9 cellular contexts compared by ENCODE assay signal in the genomic region with DNA sequence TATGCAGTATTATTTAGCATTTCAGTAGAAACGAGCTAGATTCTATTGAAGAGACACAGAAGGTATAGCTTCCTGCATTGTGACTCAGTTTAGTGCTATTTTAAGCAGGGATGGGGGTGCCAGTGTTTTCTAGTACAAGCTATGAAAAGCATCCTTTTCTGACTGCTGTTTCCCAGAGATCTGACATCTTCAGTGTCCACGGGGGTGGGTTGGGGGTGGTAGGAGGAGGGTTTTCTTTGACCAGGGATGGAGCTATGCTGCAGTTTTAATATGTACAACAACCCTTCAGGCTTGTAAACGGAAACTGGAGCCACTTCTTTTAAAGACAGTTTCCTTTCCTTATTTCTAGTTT. TPM values are rescaled to one million over a fixed set of nuclear protein-coding genes. Genes with fewer than 3 reads are reported as not detected.
A peak's percentile ranks its signal among the peaks of the same experiment; 100 is the strongest.
DNase-seq lines count a peak whose midpoint lies in the region; ATAC-seq and TF ChIP-seq lines count a peak whose summit lies in the region.
"Had no signal": no experiment of that assay in that cellular context is flagged by ENCODE, and none has a peak within 500 bp of the region (broad histone marks: within the 10 kb centered on the region; RNA-seq: fewer than 3 reads in every experiment).

No MANE protein-coding gene starts in this region.

- no peaks in the 10 kb centered on the region for H3K36me3 Mint-ChIP-seq in activated CD4-positive, alpha-beta T cell treated with anti-CD3 and anti-CD28 coated beads, Interleukin-2, amount 10 ng/mL, durations not matched to agents 7 days and 5 days (ENCODE audit: low read depth)

- intact Hi-C loops in ascending aorta (cut with DNase I) (no loop called here), tibial artery (cut with DNase I; ENCODE audit: low total_unique reads) (no loop called here)

- H3K27me3 Mint-ChIP-seq in activated CD4-positive, alpha-beta T cell treated with anti-CD3 and anti-CD28 coated beads, Interleukin-2, amount 10 ng/mL, durations not matched to agents 7 days and 5 days: peaks cover 33% of the 10 kb centered on the region

- H3K4me1 ChIP-seq in ascending aorta: peaks cover 0 to 5% of the 10 kb centered on the region in 2 donors
- H3K4me1 ChIP-seq in tibial artery: peaks cover 0 to 25% (median 5%) of the 10 kb centered on the region in 4 donors

- POLR2A ChIA-PET in activated CD4-positive, alpha-beta T cell treated with anti-CD3 and anti-CD28 coated beads, Interleukin-2, amount 10 ng/mL, durations not matched to agents 7 days and 5 days (lab: Charles Lee): no interaction called here

- H3K9me3 ChIP-seq in ascending aorta: no peaks in the 10 kb centered on the region
- no peaks in the 10 kb centered on the region for H3K9me3 ChIP-seq in tibial artery

- H3K9me3 Mint-ChIP-seq in activated CD4-positive, alpha-beta T cell treated with anti-CD3 and anti-CD28 coated beads, Interleukin-2, amount 10 ng/mL, durations not matched to agents 7 days and 5 days: no peaks in the 10 kb centered on the region

- H3K27me3 ChIP-seq in ascending aorta: no peaks in the 10 kb centered on the region
- no peaks in the 10 kb centered on the region for H3K27me3 ChIP-seq in tibial artery

- no peak overlapping the region for H3K4me3 Mint-ChIP-seq in activated CD4-positive, alpha-beta T cell treated with anti-CD3 and anti-CD28 coated beads, Interleukin-2, amount 10 ng/mL, durations not matched to agents 7 days and 5 days

- peak; percentile 39 for DNase-seq in NOMO-1 treated with DMSO at 0.1 percent for 48 hours (lab: John Stamatoyannopoulos, UW; ENCODE audit: unreplicated experiment)
- no peak for DNase-seq in NOMO-1 treated with dmso at 0.1 percent for 144 hours (lab: John Stamatoyannopoulos, UW; ENCODE audit: unreplicated experiment)
- peak in 1 of 2 donors; percentile 63 for DNase-seq in ascending aorta (ENCODE audit: low spot score in 2 of 2)
- peak; percentile 22 for DNase-seq in left kidney (ENCODE audit: low read depth, low spot score)
- peak in 1 of 2 donors; percentile 27 for DNase-seq in tibial artery
- DNase-seq in T1000 (lab: John Stamatoyannopoulos, UW): no peak
- DNase-seq in activated CD4-positive, alpha-beta T cell treated with anti-CD3 and anti-CD28 coated beads, Interleukin-2, amount 10 ng/mL, durations not matched to agents 7 days and 5 days: no peak
- DNase-seq: NCI-H1092 treated with DMSO at 0.1 percent for 48 hours had no signal

- CTCF ChIA-PET in activated CD4-positive, alpha-beta T cell treated with anti-CD3 and anti-CD28 coated beads, Interleukin-2, amount 10 ng/mL, durations not matched to agents 7 days and 5 days (lab: Charles Lee): no interaction called here

- H3K27ac Mint-ChIP-seq in activated CD4-positive, alpha-beta T cell treated with anti-CD3 and anti-CD28 coated beads, Interleukin-2, amount 10 ng/mL, durations not matched to agents 7 days and 5 days: no peak overlapping the region

- H3K4me1 Mint-ChIP-seq in activated CD4-positive, alpha-beta T cell treated with anti-CD3 and anti-CD28 coated beads, Interleukin-2, amount 10 ng/mL, durations not matched to agents 7 days and 5 days: peaks cover 14% of the 10 kb centered on the region

- no peak for ATAC-seq in GM21723 (IDR thresholded peaks at IDR 0.05; ENCODE audit: unreplicated experiment)

- H3K36me3 ChIP-seq in ascending aorta: no peaks in the 10 kb centered on the region
- H3K36me3 ChIP-seq in tibial artery: no peaks in the 10 kb centered on the region

- no peak for TF ChIP-seq CTCF in ascending aorta (IDR thresholded peaks at IDR 0.05)
- TF ChIP-seq CTCF in tibial artery (IDR thresholded peaks at IDR 0.05): no peak

- peak overlapping the region; percentile 92 to 95 for H3K27ac ChIP-seq in ascending aorta
- H3K27ac ChIP-seq in tibial artery: peak overlapping the region; percentile 96 to 99

- H3K4me3 ChIP-seq in ascending aorta (peak overlapping the region; percentile 78 to 95), tibial artery (peak overlapping the region; percentile 85 to 91)

RNA-seq across cellular contexts. Expression of a gene that starts 2.7 kb away (rescaled TPM):
- total RNA-seq in ascending aorta: 42.8 TPM
- total RNA-seq in activated CD4-positive, alpha-beta T cell treated with anti-CD3 and anti-CD28 coated beads, Interleukin-2, amount 10 ng/mL, durations not matched to agents 7 days and 5 days: not detected

Comparison
In these comparisons a context has a peak if more than half of its experiments do, and no peak if none do; other contexts are left out.
1. DNase-seq: peak in NOMO-1 treated with DMSO at 0.1 percent for 48 hours (single experiment) and left kidney (single experiment); none in NOMO-1 treated with dmso at 0.1 percent for 144 hours (single experiment), T1000 (single experiment) and activated CD4-positive, alpha-beta T cell treated with anti-CD3 and anti-CD28 coated beads, Interleukin-2, amount 10 ng/mL, durations not matched to agents 7 days and 5 days (single experiment).
2. RNA of a gene that starts 2.7 kb away (total RNA-seq): 42.8 TPM in ascending aorta (single experiment); not detected in activated CD4-positive, alpha-beta T cell treated with anti-CD3 and anti-CD28 coated beads, Interleukin-2, amount 10 ng/mL, durations not matched to agents 7 days and 5 days; every median in the first group is over 10 times any median in the second.